In genomic region chr16:30533748-30534367, GRCh38 we compare ENCODE assay signal across 6 cellular contexts. TPM values are rescaled to one million over a fixed set of nuclear protein-coding genes. Genes with fewer than 3 reads are reported as not detected.
A peak's percentile ranks its signal among the peaks of the same experiment; 100 is the strongest.
DNase-seq lines count a peak whose midpoint lies in the region; ATAC-seq lines count a peak whose summit lies in the region.

No MANE protein-coding gene starts in this region.

- peak; percentile 76 for DNase-seq in Karpas-422
- no peak for DNase-seq in stimulated activated effector memory CD8-positive, alpha-beta T cell treated with anti-CD3 and anti-CD28 coated beads, Interleukin-12 subunit alpha, Interleukin-12 subunit beta, amount 100 ng/mL, for 72 hours (ENCODE audit: low spot score in 2 of 2)
- no peak for DNase-seq in inferior parietal cortex (ENCODE audit: extremely low spot score)

- H3K9me3 ChIP-seq in Karpas-422 (ENCODE audit: low read length) (no peaks in the 10 kb centered on the region), esophagus (ENCODE audit: control insufficient read depth in 2 of 2, insufficient read depth in 1 of 2, low read depth in 1 of 2, low read length in 1 of 2) (no peaks in the 10 kb centered on the region)

- H3K27ac ChIP-seq in Karpas-422 (ENCODE audit: low read length) (peak overlapping the region; percentile 81), esophagus (ENCODE audit: low read depth in 2 of 2, low read length in 1 of 2) (peak overlapping the region; percentile 87 to 90)

- H3K4me3 ChIP-seq in Karpas-422 (ENCODE audit: low read length) = peak overlapping the region; percentile 90
- H3K4me3 ChIP-seq in esophagus (ENCODE audit: low read depth in 1 of 2, low read length in 2 of 2) = peak overlapping the region; percentile 66 to 71

- H2AFZ ChIP-seq in Karpas-422 (ENCODE audit: low read length) = peak overlapping the region; percentile 17

- no peaks in the 10 kb centered on the region for H3K9me2 ChIP-seq in Karpas-422 (replicated peaks; ENCODE audit: insufficient read depth, low read length)

- 12% methylated on average over 29 of the region's 29 CpGs for WGBS in esophagus, 2 donors

- H4K20me1 ChIP-seq in Karpas-422 (ENCODE audit: insufficient read depth, low read depth, low read length) = no peaks in the 10 kb centered on the region

- H3K9me3 Mint-ChIP-seq in stimulated activated effector memory CD8-positive, alpha-beta T cell treated with anti-CD3 and anti-CD28 coated beads, Interleukin-12 subunit alpha, Interleukin-12 subunit beta, amount 100 ng/mL, for 72 hours = no peaks in the 10 kb centered on the region

- ATAC-seq in GM19452 (IDR thresholded peaks at IDR 0.05; ENCODE audit: unreplicated experiment) = peak; percentile 14
- peak; percentile 1 for ATAC-seq in stimulated activated effector memory CD8-positive, alpha-beta T cell treated with anti-CD3 and anti-CD28 coated beads, Interleukin-12 subunit alpha, Interleukin-12 subunit beta, amount 100 ng/mL, for 72 hours
- no peak for ATAC-seq in GM19023 (IDR thresholded peaks at IDR 0.05; ENCODE audit: unreplicated experiment)

- H3K9ac ChIP-seq in Karpas-422 (ENCODE audit: low read length) = peak overlapping the region; percentile 81

- H3K4me3 Mint-ChIP-seq in stimulated activated effector memory CD8-positive, alpha-beta T cell treated with anti-CD3 and anti-CD28 coated beads, Interleukin-12 subunit alpha, Interleukin-12 subunit beta, amount 100 ng/mL, for 72 hours = peak overlapping the region; percentile 88

- peaks cover 27% of the 10 kb centered on the region for H3K4me1 Mint-ChIP-seq in stimulated activated effector memory CD8-positive, alpha-beta T cell treated with anti-CD3 and anti-CD28 coated beads, Interleukin-12 subunit alpha, Interleukin-12 subunit beta, amount 100 ng/mL, for 72 hours

- peak overlapping the region; percentile 96 for H3K27ac Mint-ChIP-seq in stimulated activated effector memory CD8-positive, alpha-beta T cell treated with anti-CD3 and anti-CD28 coated beads, Interleukin-12 subunit alpha, Interleukin-12 subunit beta, amount 100 ng/mL, for 72 hours

- H3K27me3 ChIP-seq in Karpas-422 (ENCODE audit: low read length) (no peaks in the 10 kb centered on the region), esophagus (ENCODE audit: control insufficient read depth in 1 of 2, insufficient read depth in 2 of 2, low read length in 2 of 2) (no peaks in the 10 kb centered on the region)

- peak overlapping the region; percentile 93 for H3K4me2 ChIP-seq in Karpas-422 (ENCODE audit: low read depth, low read length, poor library complexity, severe bottlenecking)

- peaks cover 34% of the 10 kb centered on the region for H3K79me2 ChIP-seq in Karpas-422 (ENCODE audit: low read length)

- peaks cover 45% of the 10 kb centered on the region for H3K4me1 ChIP-seq in Karpas-422 (ENCODE audit: low read length)
- peaks cover 9% of the 10 kb centered on the region in 2 donors for H3K4me1 ChIP-seq in esophagus (ENCODE audit: control insufficient read depth in 2 of 2, insufficient read depth in 2 of 2, low read length in 1 of 2)

- H3K36me3 Mint-ChIP-seq in stimulated activated effector memory CD8-positive, alpha-beta T cell treated with anti-CD3 and anti-CD28 coated beads, Interleukin-12 subunit alpha, Interleukin-12 subunit beta, amount 100 ng/mL, for 72 hours = peaks cover 55% of the 10 kb centered on the region

- H3K36me3 ChIP-seq in Karpas-422 (ENCODE audit: insufficient read depth, low read length) (no peaks in the 10 kb centered on the region), esophagus (ENCODE audit: control insufficient read depth in 2 of 2, insufficient read depth in 2 of 2, low read length in 1 of 2) (peaks cover 9 to 13% of the 10 kb centered on the region in 2 donors)

RNA-seq across cellular contexts. Expression of gene ZNF747, which starts 0.8 kb away (rescaled TPM):
- total RNA-seq in Karpas-422 (2014; rRNA removed; shearing (Covaris generic); ENCODE audit: low replicate concordance) = 9.8 and 16.9 TPM in 2 replicates
- polyA plus RNA-seq in esophagus = 1 to 10 TPM; 4.4 to 4.5 TPM

RNA-seq across cellular contexts. Expression of gene ZNF768, which starts 7.5 kb away (rescaled TPM):
- total RNA-seq in Karpas-422 (2014; rRNA removed; shearing (Covaris generic); ENCODE audit: low replicate concordance) = 59.4 and 107 TPM in 2 replicates
- 10 to 100 TPM; 15.2 to 29.4 TPM for polyA plus RNA-seq in esophagus

RNA-seq across cellular contexts. Expression of gene ZNF764, which starts 24.3 kb away (rescaled TPM):
- total RNA-seq in Karpas-422 (2014; rRNA removed; shearing (Covaris generic); ENCODE audit: low replicate concordance) = 7.0 and 15.8 TPM in 2 replicates
- polyA plus RNA-seq in esophagus = 1 to 10 TPM; 2.7 to 3.1 TPM

RNA-seq across cellular contexts. Expression of gene ZNF688, which starts 37.7 kb away (rescaled TPM):
- total RNA-seq in Karpas-422 (2014; rRNA removed; shearing (Covaris generic); ENCODE audit: low replicate concordance) = 18.0 and 24.9 TPM in 2 replicates
- polyA plus RNA-seq in esophagus = 10 to 100 TPM in 1 of 2 donors, 1 to 10 TPM in 1; 8.4 to 16.3 TPM

RNA-seq across cellular contexts. Expression of gene ZNF785, which starts 51.6 kb away (rescaled TPM):
- total RNA-seq in Karpas-422 (2014; rRNA removed; shearing (Covaris generic); ENCODE audit: low replicate concordance) = 14.9 and 20.8 TPM in 2 replicates
- polyA plus RNA-seq in esophagus = 1 to 10 TPM; 3.2 to 5.9 TPM
